6 cellular contexts compared by ENCODE assay signal in the genomic region with DNA sequence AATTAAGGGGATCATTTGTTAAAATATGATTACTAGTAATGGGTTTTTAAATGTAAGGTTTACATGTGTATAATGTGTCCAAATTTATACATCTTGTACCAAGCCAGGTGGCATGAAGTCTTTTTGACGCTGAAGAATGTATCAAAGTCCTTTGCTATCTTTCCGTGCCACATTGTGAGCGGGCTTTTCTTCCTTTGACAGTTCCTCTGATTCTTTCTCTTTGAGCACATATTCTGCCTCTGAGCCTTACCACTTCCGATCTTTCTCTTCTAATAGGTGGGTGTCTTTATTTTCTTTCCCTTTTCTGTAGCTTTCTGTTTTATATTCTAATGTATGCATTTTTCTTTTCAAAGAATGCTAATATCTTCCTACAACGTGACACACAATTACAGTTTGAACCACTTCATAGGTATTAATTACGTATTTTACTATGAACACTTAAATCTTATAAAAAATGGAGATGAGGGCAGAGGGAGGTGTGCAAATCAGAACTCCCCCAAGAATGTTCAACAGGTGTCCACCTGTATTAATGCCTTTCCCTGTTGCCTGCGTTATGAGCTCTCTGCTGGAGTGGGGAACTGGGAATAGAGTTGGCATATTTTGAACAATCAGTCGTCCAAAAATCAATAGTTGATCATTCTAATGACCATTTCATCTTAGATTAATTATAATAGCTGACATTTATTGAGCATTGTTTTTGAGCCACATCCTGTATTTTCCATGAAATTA.
"Had no signal": no experiment of that assay in that cellular context is flagged by ENCODE, and none has a peak within 500 bp of the region (broad histone marks: within the 10 kb centered on the region; RNA-seq: fewer than 3 reads in every experiment).

No MANE protein-coding gene starts in this region.

- DNase-seq: GF-D8 had no signal

- H3K4me3 ChIP-seq: GM12878 had no signal

- FAIRE-seq: G401.6, GM12878, GM12891, GM18507, GM19239 had no signal
